Comparison of ENCODE assay signal across 21 cellular contexts in the genomic region with DNA sequence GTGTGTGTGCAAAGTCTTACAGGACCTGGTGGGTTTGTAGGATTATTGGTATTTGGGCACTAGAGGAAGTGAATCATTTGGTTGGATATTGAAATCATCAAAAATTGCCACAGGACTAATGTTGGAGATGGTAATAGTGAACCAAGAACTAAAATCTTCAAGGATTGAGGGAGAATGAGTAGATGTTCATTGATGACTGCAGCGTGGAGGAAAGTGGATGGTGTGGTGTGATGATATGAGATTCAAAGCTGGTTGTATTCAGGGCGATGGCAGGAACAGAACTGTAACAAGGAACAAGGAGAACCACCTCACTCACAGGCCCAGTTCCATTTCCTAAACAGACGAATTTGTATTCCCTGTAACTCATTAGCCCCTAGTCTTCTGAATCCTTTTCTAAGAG.
DNase-seq lines count a peak whose midpoint lies in the region; ATAC-seq, FAIRE-seq and TF ChIP-seq lines count a peak whose summit lies in the region.
"Had no signal": no experiment of that assay in that cellular context is flagged by ENCODE, and none has a peak within 500 bp of the region (broad histone marks: within the 10 kb centered on the region; RNA-seq: fewer than 3 reads in every experiment).

No MANE protein-coding gene starts in this region.

- BruUV-seq in HepG2 (replicated peaks; lab: Mats Ljungman, UMichigan), result no TSS peak

- intact Hi-C loops in HepG2 (cut with micrococcal nuclease; ENCODE audit: unreplicated experiment) (no loop called here), right lobe of liver (cut with DNase I) (no loop called here)

- H3K4me3 ChIP-seq in HepG2 (replicated peaks in 1 of 3; ENCODE audit: insufficient read depth in 1 of 3, low read depth in 2 of 3, low read length in 3 of 3) (no peak overlapping the region), right lobe of liver (no peak overlapping the region), osteoblast (ENCODE audit: insufficient read depth, low read length) (no peak overlapping the region)
- H3K4me3 ChIP-seq: BLaER1 treated with 17β-estradiol and CSF1 and Interleukin-3, amounts not matched to agents 10 nM and 100 nM had no signal

- CTCF ChIA-PET in HepG2 (lab: Yijun Ruan, JAX; ENCODE audit: low intra/inter-chr PET ratio, low total read pairs), result no interaction called here

- H3K27me3 Mint-ChIP-seq in chondrocyte (ENCODE audit: low read depth), result no peaks in the 10 kb centered on the region
- H3K27me3 Mint-ChIP-seq in neural crest cell (ENCODE audit: low read depth), result no peaks in the 10 kb centered on the region
- H3K27me3 Mint-ChIP-seq: B cell had no signal

- no peaks in the 10 kb centered on the region for H3K9me3 Mint-ChIP-seq in chondrocyte (ENCODE audit: low read depth)
- peaks cover 6% of the 10 kb centered on the region for H3K9me3 Mint-ChIP-seq in neural crest cell
- H3K9me3 Mint-ChIP-seq: HFFc6 had no signal

- H3K79me2 ChIP-seq in HepG2 (ENCODE audit: insufficient read depth, low read length) (peaks cover 18% of the 10 kb centered on the region), osteoblast (ENCODE audit: insufficient read depth, low read length) (no peaks in the 10 kb centered on the region)

- H3K4me3 Mint-ChIP-seq in chondrocyte (ENCODE audit: unreplicated experiment) (no peak overlapping the region), neural crest cell (no peak overlapping the region)
- H3K4me3 Mint-ChIP-seq: B cell; CD8-positive, alpha-beta T cell; HFFc6 had no signal

- H2AFZ ChIP-seq in HepG2 (ENCODE audit: low read length) (no peak overlapping the region), osteoblast (ENCODE audit: low read length) (no peak overlapping the region)

- TF ChIP-seq POLR2A in HepG2 (IDR thresholded peaks at IDR 0.05; ENCODE audit: insufficient read depth in 1 of 2, low read depth in 2 of 2, low read length in 2 of 2) (no peak), right lobe of liver (IDR thresholded peaks at IDR 0.05) (no peak)

- TF ChIP-seq EP300 in HepG2 (IDR thresholded peaks at IDR 0.05; ENCODE audit: low read depth in 2 of 2, low read length in 2 of 2) (no peak), HepG2 (CRISPR knock-in tag; IDR thresholded peaks at IDR 0.05; ENCODE audit: borderline replicate concordance) (no peak)

- H3K9me3 ChIP-seq in HepG2 (ENCODE audit: low read length), result no peaks in the 10 kb centered on the region
- no peaks in the 10 kb centered on the region for H3K9me3 ChIP-seq in right lobe of liver
- H3K9me3 ChIP-seq in osteoblast (ENCODE audit: low read depth, low read length), result no peaks in the 10 kb centered on the region

- 0 out of 3 replicates have a peak, but pooled peaks have one; percentile 6 for ATAC-seq in HepG2
- no peak for ATAC-seq in right lobe of liver
- ATAC-seq in HG03280 (IDR thresholded peaks at IDR 0.05; ENCODE audit: unreplicated experiment), result no peak
- ATAC-seq: CD8-positive, alpha-beta T cell; HCT116 had no signal

- peaks cover 41% of the 10 kb centered on the region for H3K36me3 Mint-ChIP-seq in chondrocyte (ENCODE audit: low read depth)
- peaks cover 66% of the 10 kb centered on the region for H3K36me3 Mint-ChIP-seq in neural crest cell (ENCODE audit: low read depth)

- H3K4me1 Mint-ChIP-seq in chondrocyte (ENCODE audit: low read depth) (peaks cover 8% of the 10 kb centered on the region), neural crest cell (no peaks in the 10 kb centered on the region)
- H3K4me1 Mint-ChIP-seq: B cell had no signal

- TF ChIP-seq RAD21 in HepG2 (CRISPR knock-in tag; IDR thresholded peaks at IDR 0.05), result no peak

- H3K27me3 ChIP-seq in HepG2 (ENCODE audit: control insufficient read depth in 1 of 2, insufficient read depth in 2 of 2, low read length in 2 of 2) (no peaks in the 10 kb centered on the region), right lobe of liver (no peaks in the 10 kb centered on the region), osteoblast (ENCODE audit: insufficient read depth, low read length) (no peaks in the 10 kb centered on the region)
- H3K27me3 ChIP-seq: BLaER1 treated with 17β-estradiol and CSF1 and Interleukin-3, amounts not matched to agents 10 nM and 100 nM had no signal

- peak; percentile 8 for FAIRE-seq in HepG2 (lab: Jason Lieb, UNC)
- FAIRE-seq: GM12891, GM19239 had no signal

- POLR2A ChIA-PET in HepG2 (lab: Yijun Ruan, JAX), result no interaction called here

- WGBS in HepG2 (ENCODE audit: low lambda C conversion rate), result 100% methylated on average over 3 of the region's 3 CpGs
- 84% methylated on average over 3 of the region's 3 CpGs for WGBS in right lobe of liver (ENCODE audit: insufficient coverage, low coverage, low lambda C conversion rate, missing lambda C conversion rate)

- TF ChIP-seq CTCF in HepG2 (CRISPR knock-in tag; IDR thresholded peaks at IDR 0.05) (no peak), right lobe of liver (IDR thresholded peaks at IDR 0.05) (no peak), chondrocyte (IDR thresholded peaks at IDR 0.05) (no peak), neural crest cell (conservative IDR thresholded peaks at IDR 0.05) (no peak), osteoblast (IDR thresholded peaks at IDR 0.05; ENCODE audit: extremely low read depth, low read depth, low read length) (no peak)

- in situ Hi-C loops in HepG2 (cut with HindIII; ENCODE audit: extremely low pct_ligation_motif_present, low pct_unique_long_range_greater_than_20kb), result no loop called here

- no peak overlapping the region for H3K9ac ChIP-seq in HepG2 (ENCODE audit: insufficient read depth, low read depth, low read length)
- H3K9ac ChIP-seq: BLaER1 treated with 17β-estradiol and CSF1 and Interleukin-3, amounts not matched to agents 10 nM and 100 nM had no signal

- H3K36me3 ChIP-seq in HepG2 (replicated peaks in 1 of 2; ENCODE audit: control insufficient read depth in 1 of 2, insufficient read depth in 2 of 2, low read length in 2 of 2), result peaks cover 26 to 87% of the 10 kb centered on the region in 2 experiments
- peaks cover 0 to 38% (median 19%) of the 10 kb centered on the region in 4 donors for H3K36me3 ChIP-seq in right lobe of liver
- H3K36me3 ChIP-seq in osteoblast (ENCODE audit: insufficient read depth, low read length), result peaks cover 25% of the 10 kb centered on the region

- no peak overlapping the region for H3K4me2 ChIP-seq in HepG2 (ENCODE audit: low read depth, low read length)
- no peak overlapping the region for H3K4me2 ChIP-seq in osteoblast (ENCODE audit: insufficient read depth, low read length)
- H3K4me2 ChIP-seq: BLaER1 treated with 17β-estradiol and CSF1 and Interleukin-3, amounts not matched to agents 10 nM and 100 nM had no signal

- peak overlapping the region; percentile 8 for H3K27ac Mint-ChIP-seq in chondrocyte (ENCODE audit: unreplicated experiment)
- H3K27ac Mint-ChIP-seq in neural crest cell (ENCODE audit: unreplicated experiment), result peak overlapping the region; percentile 28
- H3K27ac Mint-ChIP-seq: B cell, HFFc6 had no signal

- H3K27ac ChIP-seq in HepG2 (ENCODE audit: extremely low read length, insufficient read depth, low read length) (no peak overlapping the region), right lobe of liver (no peak overlapping the region), osteoblast (ENCODE audit: low read depth, low read length) (no peak overlapping the region)
- H3K27ac ChIP-seq: BLaER1 treated with 17β-estradiol and CSF1 and Interleukin-3, amounts not matched to agents 10 nM and 100 nM had no signal

- H3K4me1 ChIP-seq in HepG2 (ENCODE audit: insufficient read depth, low read length) (0 out of 2 replicates have a peak, but pooled peaks cover 13% of the 10 kb centered on the region), right lobe of liver (no peaks in the 10 kb centered on the region), osteoblast (ENCODE audit: insufficient read depth, low read length) (no peaks in the 10 kb centered on the region)

- no peaks in the 10 kb centered on the region; the same call in 1 of the 2 replicates for H4K20me1 ChIP-seq in HepG2 (ENCODE audit: insufficient read depth, low read length)
- H4K20me1 ChIP-seq in osteoblast (ENCODE audit: insufficient read depth, low read length), result no peaks in the 10 kb centered on the region
- H4K20me1 ChIP-seq: BLaER1 treated with 17β-estradiol and CSF1 and Interleukin-3, amounts not matched to agents 10 nM and 100 nM had no signal

- DNase-seq in HepG2 (ENCODE audit: low spot score) (no peak), right lobe of liver (no peak), chondrocyte (ENCODE audit: low spot score) (no peak), neural crest cell (ENCODE audit: low read depth, low spot score) (no peak), osteoblast (ENCODE audit: insufficient read length, low spot score, missing footprints) (no peak)
- no peak for DNase-seq in activated CD4-positive, alpha-beta T cell treated with anti-CD3 and anti-CD28 coated beads for 48 hours
- DNase-seq: 8988T; CD8-positive, alpha-beta T cell; DMS 273 treated with DMSO at 0.1 percent for 48 hours; DMS53; DND-41; EL; GOT3; H7; HFFc6 had no signal

TF ChIP-seq in HepG2, 621 proteins besides CTCF, POLR2A, EP300 and RAD21:
- TF ChIP-seq ZNF776 (CRISPR knock-in tag; IDR thresholded peaks at IDR 0.05) (no peak), RBM22 (optimal IDR thresholded peaks at IDR 0.05; ENCODE audit: low read length) (peak; percentile 91)
